ENCODE assay signal across 9 cellular contexts in genomic region chr12:44972746-44973421, GRCh38.
DNase-seq lines count a peak whose midpoint lies in the region; ATAC-seq and TF ChIP-seq lines count a peak whose summit lies in the region.
"Had no signal": no experiment of that assay in that cellular context is flagged by ENCODE, and none has a peak within 500 bp of the region (broad histone marks: within the 10 kb centered on the region; RNA-seq: fewer than 3 reads in every experiment).

No MANE protein-coding gene starts in this region.

- ATAC-seq in GM21390 (IDR thresholded peaks at IDR 0.05; ENCODE audit: unreplicated experiment), result no peak

- H3K27ac Mint-ChIP-seq in activated CD4-positive, alpha-beta memory T cell treated with anti-CD3 and anti-CD28 coated beads for 36 hours, result no peak overlapping the region
- H3K27ac Mint-ChIP-seq: T-helper 1 cell treated with Interleukin-12 subunit alpha and Interleukin-12 subunit beta and Interleukin-4 antibody, amounts not matched to agents 30 μg/mL and 1 μg/mL, for 36 hours had no signal

- H3K4me1 Mint-ChIP-seq in activated CD4-positive, alpha-beta memory T cell treated with anti-CD3 and anti-CD28 coated beads for 36 hours (ENCODE audit: low read depth), result peaks cover 4% of the 10 kb centered on the region

- no peaks in the 10 kb centered on the region for H3K27me3 ChIP-seq in GM06990 (replicated peaks; ENCODE audit: control insufficient read depth, insufficient read depth, low read length)

- TF ChIP-seq CTCF in GM06990 (IDR thresholded peaks at IDR 0.05; ENCODE audit: insufficient read depth, low read length, poor library complexity, severe bottlenecking), result peak; percentile 65

- H3K27me3 Mint-ChIP-seq in activated CD4-positive, alpha-beta memory T cell treated with anti-CD3 and anti-CD28 coated beads for 36 hours, result peaks cover 1% of the 10 kb centered on the region

- H3K36me3 ChIP-seq in GM06990 (ENCODE audit: control insufficient read depth, insufficient read depth, low read length), result no peaks in the 10 kb centered on the region

- intact Hi-C loops in activated CD4-positive, alpha-beta memory T cell treated with anti-CD3 and anti-CD28 coated beads for 36 hours (cut with micrococcal nuclease), result no loop called here

- DNase-seq in GM06990 (ENCODE audit: extremely low read depth, insufficient read length) (no peak), HCEC 1CT (peak; percentile 3), RPMI7951 (ENCODE audit: low read depth) (peak; percentile 10), iPS-NIHi11 (ENCODE audit: low spot score) (peak; percentile 71), activated T-cell treated with anti-CD3 and anti-CD28 coated beads for 4 hours (no peak)
- no peak for DNase-seq in activated CD8-positive, alpha-beta memory T cell treated with anti-CD3 and anti-CD28 coated beads, Interleukin-2, amount 50 U/mL, for 4 hours
- DNase-seq in activated CD4-positive, alpha-beta memory T cell treated with anti-CD3 and anti-CD28 coated beads for 36 hours, result no peak

- no peaks in the 10 kb centered on the region for H3K9me3 Mint-ChIP-seq in activated CD4-positive, alpha-beta memory T cell treated with anti-CD3 and anti-CD28 coated beads for 36 hours
- H3K9me3 Mint-ChIP-seq: T-helper 1 cell treated with Interleukin-12 subunit alpha and Interleukin-12 subunit beta and Interleukin-4 antibody, amounts not matched to agents 30 μg/mL and 1 μg/mL, for 36 hours had no signal

- no peak overlapping the region for H3K4me3 ChIP-seq in GM06990 (replicated peaks; ENCODE audit: low read depth, low read length)

- POLR2A ChIA-PET in activated CD4-positive, alpha-beta memory T cell treated with anti-CD3 and anti-CD28 coated beads for 36 hours (lab: Charles Lee), result no interaction called here

- H3K36me3 Mint-ChIP-seq in activated CD4-positive, alpha-beta memory T cell treated with anti-CD3 and anti-CD28 coated beads for 36 hours, result no peaks in the 10 kb centered on the region

- no peak overlapping the region for H3K4me3 Mint-ChIP-seq in activated CD4-positive, alpha-beta memory T cell treated with anti-CD3 and anti-CD28 coated beads for 36 hours
- H3K4me3 Mint-ChIP-seq: T-helper 1 cell treated with Interleukin-12 subunit alpha and Interleukin-12 subunit beta and Interleukin-4 antibody, amounts not matched to agents 30 μg/mL and 1 μg/mL, for 36 hours had no signal

- CTCF ChIA-PET in activated CD4-positive, alpha-beta memory T cell treated with anti-CD3 and anti-CD28 coated beads for 36 hours (lab: Charles Lee), result interaction anchor here (2.2 kb wide), 1 partner anchor 24 kb away, joined by 9 read pairs; no protein-coding TSS in a partner anchor

Comparison
In these comparisons a context has a peak if more than half of its experiments do, and no peak if none do; other contexts are left out.
1. DNase-seq: peak in HCEC 1CT (single experiment), RPMI7951 (single experiment) and iPS-NIHi11 (single experiment); none in GM06990 (single experiment), activated CD8-positive, alpha-beta memory T cell treated with anti-CD3 and anti-CD28 coated beads, Interleukin-2, amount 50 U/mL, for 4 hours (single experiment), activated T-cell treated with anti-CD3 and anti-CD28 coated beads for 4 hours (single experiment) and activated CD4-positive, alpha-beta memory T cell treated with anti-CD3 and anti-CD28 coated beads for 36 hours (single experiment).